16 cellular contexts compared by ENCODE assay signal in the genomic region with DNA sequence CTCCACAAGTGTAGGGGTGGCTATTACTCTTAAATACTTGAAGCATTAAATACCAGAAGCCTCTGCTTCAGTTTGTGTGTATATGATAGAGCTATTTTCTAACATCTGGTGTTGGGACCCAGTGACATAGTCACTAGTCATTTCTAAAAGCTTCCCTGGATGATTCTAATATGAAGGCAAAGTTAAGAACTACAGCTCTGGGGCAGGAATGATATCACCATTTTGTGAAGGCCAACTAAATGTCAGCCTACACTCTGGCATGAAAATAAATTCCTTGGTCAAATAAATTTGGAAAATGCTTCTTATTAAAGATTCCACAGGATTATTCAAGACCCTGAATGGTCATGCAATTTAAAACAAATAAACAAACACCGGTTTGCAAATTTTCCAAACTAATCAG.
DNase-seq lines count a peak whose midpoint lies in the region; TF ChIP-seq lines count a peak whose summit lies in the region.
"Had no signal": no experiment of that assay in that cellular context is flagged by ENCODE, and none has a peak within 500 bp of the region (broad histone marks: within the 10 kb centered on the region; RNA-seq: fewer than 3 reads in every experiment).

No MANE protein-coding gene starts in this region.

- no peak overlapping the region for H2BK5ac ChIP-seq in trophoblast cell (ENCODE audit: low read depth, low read length, poor library complexity)

- H3K27ac Mint-ChIP-seq in chondrocyte (ENCODE audit: unreplicated experiment) = no peak overlapping the region
- H3K27ac Mint-ChIP-seq: CD4-positive, CD25-positive, alpha-beta regulatory T cell had no signal

- H2BK120ac ChIP-seq in trophoblast cell (ENCODE audit: insufficient read depth, low read length, poor library complexity) = no peak overlapping the region

- no peaks in the 10 kb centered on the region for H3K27me3 Mint-ChIP-seq in chondrocyte (ENCODE audit: low read depth)
- H3K27me3 Mint-ChIP-seq: CD4-positive, CD25-positive, alpha-beta regulatory T cell had no signal

- H4K91ac ChIP-seq in trophoblast cell (ENCODE audit: low read depth, low read length) = no peak overlapping the region

- H3K27me3 ChIP-seq in left ventricle myocardium inferior (ENCODE audit: low read depth) (no peaks in the 10 kb centered on the region), trophoblast cell (ENCODE audit: insufficient read depth, low read length) (no peaks in the 10 kb centered on the region)
- H3K27me3 ChIP-seq: MG63, SJSA1 had no signal

- no peak overlapping the region for H2BK12ac ChIP-seq in trophoblast cell (ENCODE audit: low read length)

- H3K4me3 ChIP-seq in left ventricle myocardium inferior (no peak overlapping the region), trophoblast cell (ENCODE audit: low read depth, low read length) (no peak overlapping the region)
- H3K4me3 ChIP-seq: MG63, SJSA1 had no signal

- H3K36me3 Mint-ChIP-seq in chondrocyte (ENCODE audit: low read depth) = no peaks in the 10 kb centered on the region
- H3K36me3 Mint-ChIP-seq: CD4-positive, CD25-positive, alpha-beta regulatory T cell had no signal

- DNase-seq in left ventricle myocardium inferior (no peak), cardiac septum (ENCODE audit: low spot score) (no peak), M059J (ENCODE audit: low read depth) (peak; percentile 55), fibroblast of gingiva (ENCODE audit: low read depth) (peak; percentile 67), activated gamma-delta T cell (lab: John Stamatoyannopoulos, UW) (no peak), chondrocyte (ENCODE audit: low spot score) (no peak), activated T-cell treated with anti-CD3 and anti-CD28 coated beads for 4 hours (no peak), trophoblast cell (no peak)
- DNase-seq: 8988T; CD4-positive, CD25-positive, alpha-beta regulatory T cell; NCI-H1092; NCI-H2081 treated with DMSO at 0.1 percent for 48 hours; NCI-H510A; NCI-H774 had no signal

- peaks cover 7% of the 10 kb centered on the region for H3K79me1 ChIP-seq in trophoblast cell (ENCODE audit: low read length)

- H3K27ac ChIP-seq in left ventricle myocardium inferior (replicated peaks) (peak overlapping the region; percentile 4), trophoblast cell (ENCODE audit: low read depth, low read length) (no peak overlapping the region)
- H3K27ac ChIP-seq: SJSA1 had no signal

- no peak overlapping the region for H3K14ac ChIP-seq in trophoblast cell (ENCODE audit: low read length)

- H3K4me1 ChIP-seq in left ventricle myocardium inferior (peaks cover 31% of the 10 kb centered on the region), trophoblast cell (ENCODE audit: control insufficient read depth in 1 of 2, insufficient read depth in 2 of 2, low read length in 2 of 2) (peaks cover 2 to 3% of the 10 kb centered on the region in 2 experiments)

- H3K4me1 Mint-ChIP-seq in chondrocyte (ENCODE audit: low read depth) = peaks cover 16% of the 10 kb centered on the region
- H3K4me1 Mint-ChIP-seq: CD4-positive, CD25-positive, alpha-beta regulatory T cell had no signal

- no peak overlapping the region for H2AFZ ChIP-seq in trophoblast cell (ENCODE audit: insufficient read depth, low read length, poor library complexity)

- H3K9me3 Mint-ChIP-seq in chondrocyte (ENCODE audit: low read depth) = no peaks in the 10 kb centered on the region

- no peak overlapping the region for H3K23ac ChIP-seq in trophoblast cell (ENCODE audit: low read length)

- no peak overlapping the region for H3K4ac ChIP-seq in trophoblast cell (ENCODE audit: low read depth, low read length)

- no peak for TF ChIP-seq CTCF in left ventricle myocardium inferior (IDR thresholded peaks at IDR 0.05; ENCODE audit: borderline replicate concordance)
- TF ChIP-seq CTCF in chondrocyte (IDR thresholded peaks at IDR 0.05) = no peak

- no peak overlapping the region for H2AK5ac ChIP-seq in trophoblast cell (ENCODE audit: low read length)

- H3K9ac ChIP-seq in trophoblast cell (ENCODE audit: low read length) = no peak overlapping the region

- no CpG with 5 or more reads among the region's 1 CpG for WGBS in trophoblast cell (ENCODE audit: extremely low coverage, insufficient coverage, insufficient read length)

- H4K12ac ChIP-seq in trophoblast cell (ENCODE audit: low read depth, low read length) = no peak overlapping the region

- H3K36me3 ChIP-seq in left ventricle myocardium inferior = no peaks in the 10 kb centered on the region
- H3K36me3 ChIP-seq in trophoblast cell (ENCODE audit: control insufficient read depth in 1 of 2, insufficient read depth in 2 of 2, low read length in 2 of 2) = no peaks in the 10 kb centered on the region
- H3K36me3 ChIP-seq: MG63, SJSA1 had no signal

- H3K79me2 ChIP-seq in trophoblast cell (ENCODE audit: control insufficient read depth, insufficient read depth, low read length, poor library complexity) = no peaks in the 10 kb centered on the region

- no peak overlapping the region for H3K4me2 ChIP-seq in trophoblast cell (ENCODE audit: low read length)

- no peak overlapping the region for H4K8ac ChIP-seq in trophoblast cell (ENCODE audit: low read depth, low read length)

- H3K18ac ChIP-seq in trophoblast cell (ENCODE audit: low read length) = no peak overlapping the region

- no peaks in the 10 kb centered on the region for H3K9me3 ChIP-seq in left ventricle myocardium inferior (replicated peaks)
- H3K9me3 ChIP-seq in trophoblast cell (ENCODE audit: insufficient read depth, low read depth, low read length) = no peaks in the 10 kb centered on the region
- H3K9me3 ChIP-seq: MG63, SJSA1 had no signal

- intact Hi-C loops in left ventricle myocardium inferior (cut with micrococcal nuclease) = no loop called here
- intact Hi-C loops in cardiac septum (cut with DNase I) = no loop called here

- no peak overlapping the region for H3K4me3 Mint-ChIP-seq in chondrocyte (ENCODE audit: unreplicated experiment)
- H3K4me3 Mint-ChIP-seq: CD4-positive, CD25-positive, alpha-beta regulatory T cell had no signal

Comparison
In these comparisons a context has a peak if more than half of its experiments do, and no peak if none do; other contexts are left out.
1. DNase-seq: peak in M059J (single experiment) and fibroblast of gingiva (single experiment); none in left ventricle myocardium inferior (single experiment), cardiac septum (single experiment), activated gamma-delta T cell (single experiment), chondrocyte (single experiment), activated T-cell treated with anti-CD3 and anti-CD28 coated beads for 4 hours (single experiment) and trophoblast cell (0 of 2).